26 cellular contexts compared by ENCODE assay signal in the genomic region with DNA sequence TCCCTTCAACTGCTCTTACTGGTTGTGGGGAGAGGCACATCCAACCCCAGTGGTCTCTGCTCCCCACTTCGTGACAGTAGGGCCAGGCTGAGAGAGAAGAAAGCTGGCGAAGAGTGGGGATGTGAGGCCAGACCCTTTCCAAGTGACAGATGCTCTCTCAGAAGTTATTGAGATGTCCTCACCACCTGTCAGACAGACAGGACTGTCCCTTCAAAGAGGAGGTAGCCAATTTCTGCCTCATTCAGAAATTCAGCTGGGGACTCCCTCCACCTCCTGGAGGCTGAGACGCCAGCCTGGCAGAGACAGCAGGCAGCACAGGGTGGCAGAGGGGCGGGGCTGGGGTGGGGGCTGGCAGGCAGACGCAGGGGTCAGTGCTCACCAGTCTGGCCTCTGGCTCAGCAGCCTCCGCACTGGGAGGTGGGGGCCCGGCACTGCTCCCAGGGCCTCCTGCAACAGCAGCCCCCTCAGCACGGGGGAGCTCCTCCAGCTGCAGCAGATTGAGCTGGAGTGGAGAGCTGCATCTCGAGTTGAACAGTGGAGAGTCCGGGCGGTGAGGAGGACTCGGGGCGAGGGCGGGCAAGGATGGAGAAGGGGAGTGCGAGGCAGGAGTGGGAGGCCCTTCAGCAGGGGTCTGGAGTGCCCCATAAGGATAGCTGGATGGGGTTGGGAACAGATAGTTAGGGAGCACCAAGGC. TPM values are rescaled to one million over a fixed set of nuclear protein-coding genes. Genes with fewer than 3 reads are reported as not detected.
A peak's percentile ranks its signal among the peaks of the same experiment; 100 is the strongest.
DNase-seq lines count a peak whose midpoint lies in the region; ATAC-seq and TF ChIP-seq lines count a peak whose summit lies in the region.
"Had no signal": no experiment of that assay in that cellular context is flagged by ENCODE, and none has a peak within 500 bp of the region (broad histone marks: within the 10 kb centered on the region; RNA-seq: fewer than 3 reads in every experiment).

No MANE protein-coding gene starts in this region.

- peak overlapping the region; percentile 45 for H3K27ac Mint-ChIP-seq in activated naive CD4-positive, alpha-beta T cell treated with anti-CD3 and anti-CD28 coated beads, Interleukin-2, amount 10 ng/mL, durations not matched to agents 7 days and 5 days
- H3K27ac Mint-ChIP-seq in effector memory CD8-positive, alpha-beta T cell = peak overlapping the region in 1 of 2 donors; percentile 80
- H3K27ac Mint-ChIP-seq in endothelial cell (ENCODE audit: unreplicated experiment) = no peak overlapping the region
- no peak overlapping the region for H3K27ac Mint-ChIP-seq in glutamatergic neuron (ENCODE audit: unreplicated experiment)
- H3K27ac Mint-ChIP-seq: activated CD8-positive, alpha-beta T cell treated with anti-CD3 and anti-CD28 coated beads for 36 hours had no signal

- no peak overlapping the region for H3K27ac ChIP-seq in osteoblast (ENCODE audit: low read depth, low read length)
- H3K27ac ChIP-seq in transverse colon = peak overlapping the region; percentile 4 to 93 (median 26)
- no peak overlapping the region for H3K27ac ChIP-seq in upper lobe of right lung
- H3K27ac ChIP-seq: parathyroid adenoma, suprapubic skin had no signal

- H2AFZ ChIP-seq in osteoblast (ENCODE audit: low read length) = no peak overlapping the region
- H2AFZ ChIP-seq: parathyroid adenoma had no signal

- H3K4me3 ChIP-seq in osteoblast (ENCODE audit: insufficient read depth, low read length) = no peak overlapping the region
- no peak overlapping the region for H3K4me3 ChIP-seq in transverse colon
- H3K4me3 ChIP-seq in upper lobe of right lung = no peak overlapping the region
- H3K4me3 ChIP-seq: suprapubic skin had no signal

- in situ Hi-C loops in transverse colon (cut with MboI; ENCODE audit: low pct_ligation_motif_present in 1 of 4, low pct_unique_long_range_greater_than_20kb in 1 of 4, low sequenced_read_pairs in 3 of 4) = loop anchor here in 1 of 4 donors (25.0 kb wide), 1 partner anchor 906 kb away; the partner anchor contains the start of genes DVL2, GABARAP and PHF23

- H4K20me1 ChIP-seq in osteoblast (ENCODE audit: insufficient read depth, low read length) = peaks cover 21% of the 10 kb centered on the region

- no peak for DNase-seq in activated naive CD4-positive, alpha-beta T cell treated with anti-CD3 and anti-CD28 coated beads, Interleukin-2, amount 10 ng/mL, durations not matched to agents 7 days and 5 days
- no peak for DNase-seq in activated naive CD4-positive, alpha-beta T cell treated with Interleukin-2 at 50 U/mL for 16 hours
- DNase-seq in effector memory CD8-positive, alpha-beta T cell = peak in 1 of 3 experiments; percentile 19
- DNase-seq in osteoblast (ENCODE audit: insufficient read length, low spot score, missing footprints) (peak; percentile 56), transverse colon (no peak), upper lobe of right lung (no peak), endothelial cell (ENCODE audit: low spot score) (no peak), glutamatergic neuron (no peak)
- DNase-seq: 8988T; activated CD4-positive, CD25-positive, alpha-beta regulatory T cell treated with anti-CD3 and anti-CD28 coated beads, Interleukin-2, amount 50 U/mL, for 72 hours; activated CD8-positive, alpha-beta T cell treated with anti-CD3 and anti-CD28 coated beads for 36 hours; activated T-cell treated with anti-CD3 and anti-CD28 coated beads for 4 hours; amniotic stem cell; Caco-2; DND-41; foreskin melanocyte; islet precursor cell; mammary epithelial cell; NCI-H1092; NCI-H187 treated with DMSO at 0.1 percent for 48 hours; PC-3; SIG-M5 had no signal

- peaks cover 10% of the 10 kb centered on the region for H3K4me1 ChIP-seq in osteoblast (ENCODE audit: insufficient read depth, low read length)
- peaks cover 7 to 21% (median 14%) of the 10 kb centered on the region in 4 donors for H3K4me1 ChIP-seq in transverse colon
- peaks cover 17% of the 10 kb centered on the region for H3K4me1 ChIP-seq in upper lobe of right lung

- 90% methylated on average over 15 of the region's 15 CpGs; no CpG with 5 or more reads in 1 of the 2 donors for WGBS in transverse colon (ENCODE audit: low coverage in 1 of 2), 2 donors

- ATAC-seq in effector memory CD8-positive, alpha-beta T cell (replicated peaks) = no peak
- no peak for ATAC-seq in upper lobe of right lung
- ATAC-seq: activated CD8-positive, alpha-beta T cell treated with anti-CD3 and anti-CD28 coated beads for 36 hours; PC-3 had no signal

- intact Hi-C loops in transverse colon (cut with DNase I; ENCODE audit: low total_unique reads) = no loop called here
- intact Hi-C loops in upper lobe of right lung (cut with DNase I) = no loop called here

- no peaks in the 10 kb centered on the region for H3K79me2 ChIP-seq in osteoblast (ENCODE audit: insufficient read depth, low read length)

- H3K4me2 ChIP-seq in osteoblast (ENCODE audit: insufficient read depth, low read length) = no peak overlapping the region

- H3K36me3 ChIP-seq in osteoblast (ENCODE audit: insufficient read depth, low read length) (peaks cover 72% of the 10 kb centered on the region), transverse colon (peaks cover 0 to 83% (median 46%) of the 10 kb centered on the region in 4 donors), upper lobe of right lung (peaks cover 89% of the 10 kb centered on the region)

- no peak for TF ChIP-seq EP300 in transverse colon (IDR thresholded peaks at IDR 0.05; ENCODE audit: low read depth)

- H3K9me3 ChIP-seq in osteoblast (ENCODE audit: low read depth, low read length) (no peaks in the 10 kb centered on the region), transverse colon (no peaks in the 10 kb centered on the region), upper lobe of right lung (no peaks in the 10 kb centered on the region)
- H3K9me3 ChIP-seq: Caco-2, suprapubic skin had no signal

- no peaks in the 10 kb centered on the region for H3K9me3 Mint-ChIP-seq in activated naive CD4-positive, alpha-beta T cell treated with anti-CD3 and anti-CD28 coated beads, Interleukin-2, amount 10 ng/mL, durations not matched to agents 7 days and 5 days
- H3K9me3 Mint-ChIP-seq in effector memory CD8-positive, alpha-beta T cell = no peaks in the 10 kb centered on the region
- H3K9me3 Mint-ChIP-seq in endothelial cell (ENCODE audit: unreplicated experiment) (no peaks in the 10 kb centered on the region), glutamatergic neuron (ENCODE audit: unreplicated experiment) (peaks cover 4% of the 10 kb centered on the region)
- H3K9me3 Mint-ChIP-seq: activated CD8-positive, alpha-beta T cell treated with anti-CD3 and anti-CD28 coated beads for 36 hours had no signal

- TF ChIP-seq CTCF in osteoblast (IDR thresholded peaks at IDR 0.05; ENCODE audit: extremely low read depth, low read depth, low read length) (no peak), transverse colon (IDR thresholded peaks at IDR 0.05) (no peak), upper lobe of right lung (IDR thresholded peaks at IDR 0.05) (no peak), endothelial cell (IDR thresholded peaks at IDR 0.05; ENCODE audit: unreplicated experiment) (no peak), glutamatergic neuron (IDR thresholded peaks at IDR 0.05; ENCODE audit: partially characterized antibody, unreplicated experiment) (no peak)

- no peak overlapping the region for H3K4me3 Mint-ChIP-seq in activated naive CD4-positive, alpha-beta T cell treated with anti-CD3 and anti-CD28 coated beads, Interleukin-2, amount 10 ng/mL, durations not matched to agents 7 days and 5 days
- H3K4me3 Mint-ChIP-seq in effector memory CD8-positive, alpha-beta T cell = peak overlapping the region; percentile 41 to 64
- H3K4me3 Mint-ChIP-seq in endothelial cell (ENCODE audit: unreplicated experiment) (no peak overlapping the region), glutamatergic neuron (ENCODE audit: unreplicated experiment) (no peak overlapping the region)
- H3K4me3 Mint-ChIP-seq: activated CD8-positive, alpha-beta T cell treated with anti-CD3 and anti-CD28 coated beads for 36 hours had no signal

- peaks cover 7% of the 10 kb centered on the region for H3K4me1 Mint-ChIP-seq in activated naive CD4-positive, alpha-beta T cell treated with anti-CD3 and anti-CD28 coated beads, Interleukin-2, amount 10 ng/mL, durations not matched to agents 7 days and 5 days
- peaks cover 6 to 20% of the 10 kb centered on the region in 2 donors for H3K4me1 Mint-ChIP-seq in effector memory CD8-positive, alpha-beta T cell (ENCODE audit: low read depth in 2 of 2)
- H3K4me1 Mint-ChIP-seq in endothelial cell (ENCODE audit: unreplicated experiment) (no peaks in the 10 kb centered on the region), glutamatergic neuron (ENCODE audit: low read depth, unreplicated experiment) (peaks cover 2% of the 10 kb centered on the region)

- no peaks in the 10 kb centered on the region for H3K27me3 Mint-ChIP-seq in activated naive CD4-positive, alpha-beta T cell treated with anti-CD3 and anti-CD28 coated beads, Interleukin-2, amount 10 ng/mL, durations not matched to agents 7 days and 5 days
- H3K27me3 Mint-ChIP-seq in effector memory CD8-positive, alpha-beta T cell = no peaks in the 10 kb centered on the region
- H3K27me3 Mint-ChIP-seq in endothelial cell (ENCODE audit: unreplicated experiment) (peaks cover 18% of the 10 kb centered on the region), glutamatergic neuron (ENCODE audit: unreplicated experiment) (peaks cover 5% of the 10 kb centered on the region)
- H3K27me3 Mint-ChIP-seq: activated CD8-positive, alpha-beta T cell treated with anti-CD3 and anti-CD28 coated beads for 36 hours had no signal

- TF ChIP-seq POLR2A in transverse colon (IDR thresholded peaks at IDR 0.05) = no peak

- H3K36me3 Mint-ChIP-seq in activated naive CD4-positive, alpha-beta T cell treated with anti-CD3 and anti-CD28 coated beads, Interleukin-2, amount 10 ng/mL, durations not matched to agents 7 days and 5 days = peaks cover 43% of the 10 kb centered on the region
- no peaks in the 10 kb centered on the region for H3K36me3 Mint-ChIP-seq in effector memory CD8-positive, alpha-beta T cell (ENCODE audit: insufficient read depth)
- peaks cover 29% of the 10 kb centered on the region for H3K36me3 Mint-ChIP-seq in endothelial cell (ENCODE audit: low read depth, unreplicated experiment)
- H3K36me3 Mint-ChIP-seq in glutamatergic neuron (ENCODE audit: unreplicated experiment) = no peaks in the 10 kb centered on the region

- CTCF ChIA-PET in activated naive CD4-positive, alpha-beta T cell treated with anti-CD3 and anti-CD28 coated beads, Interleukin-2, amount 10 ng/mL, durations not matched to agents 7 days and 5 days (lab: Charles Lee) = interaction anchor here (1.3 kb wide), 1 partner anchor 15 kb away, joined by 3 read pairs; no protein-coding TSS in a partner anchor

- H3K27me3 ChIP-seq in osteoblast (ENCODE audit: insufficient read depth, low read length) = no peaks in the 10 kb centered on the region
- no peaks in the 10 kb centered on the region for H3K27me3 ChIP-seq in transverse colon
- no peaks in the 10 kb centered on the region for H3K27me3 ChIP-seq in upper lobe of right lung
- H3K27me3 ChIP-seq: suprapubic skin had no signal

RNA-seq across cellular contexts. Expression of gene PER1, which starts 9.2 kb away (rescaled TPM):
- total RNA-seq in osteoblast (11.2 and 16.6 TPM in 2 replicates), transverse colon (100 to 1,000 TPM in 2 of 4 donors, 10 to 100 TPM in 2; 55.9 to 211 (median 109) TPM), upper lobe of right lung (350 TPM), endothelial cell (ENCODE audit: unreplicated experiment) (30.0 TPM), glutamatergic neuron (ENCODE audit: unreplicated experiment) (64.6 TPM)

RNA-seq across cellular contexts. Expression of gene HES7, which starts 19.1 kb away (rescaled TPM):
- total RNA-seq in osteoblast (not detected in 2 replicates), transverse colon (not detected), upper lobe of right lung (not detected), endothelial cell (ENCODE audit: unreplicated experiment) (3.3 TPM), glutamatergic neuron (ENCODE audit: unreplicated experiment) (2.2 TPM)
- total RNA-seq: Caco-2, PC-3, suprapubic skin had no signal

RNA-seq across cellular contexts. Expression of gene VAMP2, which starts 19.7 kb away (rescaled TPM):
- 5.3 and 5.4 TPM in 2 replicates for total RNA-seq in osteoblast
- total RNA-seq in transverse colon = 10 to 100 TPM; 20.9 to 49.4 (median 30.1) TPM
- total RNA-seq in upper lobe of right lung = 78.1 TPM
- total RNA-seq in endothelial cell (ENCODE audit: unreplicated experiment) = 19.8 TPM
- 117 TPM for total RNA-seq in glutamatergic neuron (ENCODE audit: unreplicated experiment)

RNA-seq across cellular contexts. Expression of gene ALOXE3, which starts 24.7 kb away (rescaled TPM):
- not detected in 2 replicates for total RNA-seq in osteoblast
- total RNA-seq in transverse colon = under 1 TPM in 1 of 4 donors, not detected in 3; 0.79 TPM
- not detected for total RNA-seq in upper lobe of right lung
- not detected for total RNA-seq in endothelial cell (ENCODE audit: unreplicated experiment)
- not detected for total RNA-seq in glutamatergic neuron (ENCODE audit: unreplicated experiment)
- total RNA-seq: Caco-2, dermis microvascular lymphatic vessel endothelial cell, LHCN-M2 had no signal

RNA-seq across cellular contexts. Expression of gene TMEM107, which starts 33.1 kb away (rescaled TPM):
- total RNA-seq in osteoblast (8.3 and 8.8 TPM in 2 replicates), transverse colon (10 to 100 TPM in 2 of 4 donors, 1 to 10 TPM in 2; 1.5 to 74.6 (median 18.3) TPM), upper lobe of right lung (9.3 TPM), endothelial cell (ENCODE audit: unreplicated experiment) (14.6 TPM), glutamatergic neuron (ENCODE audit: unreplicated experiment) (12.8 TPM)

Comparison
In these comparisons a context has a peak if more than half of its experiments do, and no peak if none do; other contexts are left out.
1. H3K4me3 Mint-ChIP-seq: peak in effector memory CD8-positive, alpha-beta T cell (2 of 2); none in activated naive CD4-positive, alpha-beta T cell treated with anti-CD3 and anti-CD28 coated beads, Interleukin-2, amount 10 ng/mL, durations not matched to agents 7 days and 5 days (single experiment), endothelial cell (single experiment) and glutamatergic neuron (single experiment).
2. H3K27ac ChIP-seq: peak in transverse colon (4 of 4); none in osteoblast (single experiment) and upper lobe of right lung (single experiment).